In genomic region chr17:39129544-39129943, GRCh38 we compare ENCODE assay signal across 14 cellular contexts. TPM values are rescaled to one million over a fixed set of nuclear protein-coding genes. Genes with fewer than 3 reads are reported as not detected.
"Had no signal": no experiment of that assay in that cellular context is flagged by ENCODE, and none has a peak within 500 bp of the region (broad histone marks: within the 10 kb centered on the region; RNA-seq: fewer than 3 reads in every experiment).

No MANE protein-coding gene starts in this region.

RNA-seq across cellular contexts. Expression of gene ARL5C, which starts 36.4 kb away (rescaled TPM):
- total RNA-seq: activated naive CD4-positive, alpha-beta T cell treated with anti-CD3 and anti-CD28 coated beads for 36 hours; activated naive CD8-positive, alpha-beta T cell treated with anti-CD3 and anti-CD28 coated beads for 36 hours; activated T-cell treated with anti-CD3 and anti-CD28 coated beads, Interleukin-2, amount 50 U/mL, for 4 hours; activated T-helper 1 cell treated with anti-CD3 and anti-CD28 coated beads, Interleukin-12 subunit alpha, Interleukin-12 subunit beta, Interleukin-2, Interleukin-4 antibody, amounts not matched to agents 30 ng/mL and 10 ng/mL and 1 ng/mL, durations not matched to agents 14 hours and 24 hours and 36 hours; activated T-helper 17 cell treated with anti-CD3 and anti-CD28 coated beads, Interleukin-2, amount 50 U/mL, for 72 hours; adrenal gland; ascending aorta; astrocyte; breast epithelium; bronchial epithelial cell; cardiac septum; cerebellum had no signal
- polyA plus RNA-seq: adrenal gland, aorta, cardiac muscle cell had no signal
